Comparison of ENCODE assay signal across 19 cellular contexts in genomic region chr6:135722182-135722581, GRCh38.
DNase-seq lines count a peak whose midpoint lies in the region; ATAC-seq, FAIRE-seq and TF ChIP-seq lines count a peak whose summit lies in the region.
"Had no signal": no experiment of that assay in that cellular context is flagged by ENCODE, and none has a peak within 500 bp of the region (broad histone marks: within the 10 kb centered on the region; RNA-seq: fewer than 3 reads in every experiment).

No MANE protein-coding gene starts in this region.

- CTCF ChIA-PET in A549 (lab: Yijun Ruan, JAX), result no interaction called here

- H3K9me3 ChIP-seq in A549, result peaks cover 38% of the 10 kb centered on the region
- H3K9me3 ChIP-seq: colonic mucosa, gastrocnemius medialis, prostate gland had no signal

- 0 out of 3 replicates have a peak overlapping the region, but pooled peaks have one; percentile 6 for H3K4me3 ChIP-seq in A549
- H3K4me3 ChIP-seq in WI38 (ENCODE audit: low read depth, low read length), result peak overlapping the region; percentile 32
- H3K4me3 ChIP-seq: colonic mucosa, gastrocnemius medialis, prostate gland had no signal

- no peak for TF ChIP-seq POLR2A in A549 (IDR thresholded peaks at IDR 0.05; ENCODE audit: low read length)

- peak overlapping the region; percentile 70 for H3K4me2 ChIP-seq in A549

- DNase-seq in A549 (ENCODE audit: low read depth in 1 of 2, low spot score in 1 of 2), result peak; percentile 18 to 67
- peak; percentile 24 for DNase-seq in HS-5 (ENCODE audit: low read depth)
- DNase-seq in iris pigment epithelial cell (ENCODE audit: low read depth), result peak; percentile 12
- DNase-seq in NCI-H128 (lab: John Stamatoyannopoulos, UW; ENCODE audit: unreplicated experiment), result no peak
- no peak for DNase-seq in cerebellum (ENCODE audit: low spot score)
- DNase-seq: activated B cell treated with CpG ODN at 0.5 μM for 24 hours; activated T-cell treated with anti-CD3 and anti-CD28 coated beads, Interleukin-2, amount 50 U/mL, for 4 hours; CD4-positive, CD25-positive, alpha-beta regulatory T cell; colonic mucosa; gastrocnemius medialis; Kasumi-1; midbrain; NCI-H1105 treated with DMSO at 0.1 percent for 48 hours; NCI-H524 treated with DMSO at 0.1 percent for 48 hours; SIG-M5 had no signal

- FAIRE-seq in A549 (lab: Jason Lieb, UNC), result no peak

- peak overlapping the region; percentile 83 to 85 for H3K27ac ChIP-seq in A549
- H3K27ac ChIP-seq: colonic mucosa, gastrocnemius medialis, prostate gland had no signal

- peak in 1 of 2 experiments; percentile 70; a peak in 3 of 5 replicates for TF ChIP-seq EP300 in A549 (IDR thresholded peaks at IDR 0.05)

- POLR2A ChIA-PET in A549 (lab: Yijun Ruan, JAX), result interaction anchor here (1.0 to 1.1 kb wide), 2 partner anchors 129 to 131 kb away, joined by 3 to 4 read pairs; partner anchors contain the start of gene PDE7B

- peak; percentile 83 to 87; a peak in 5 of 6 replicates for ATAC-seq in A549
- no peak for ATAC-seq in GM18873 (IDR thresholded peaks at IDR 0.05; ENCODE audit: low FRiP score, unreplicated experiment)
- no peak for ATAC-seq in GM19324 (IDR thresholded peaks at IDR 0.05; ENCODE audit: low FRiP score, unreplicated experiment)
- ATAC-seq: gastrocnemius medialis had no signal

- TF ChIP-seq CTCF in A549 (IDR thresholded peaks at IDR 0.05), result no peak
- TF ChIP-seq CTCF in WI38 (IDR thresholded peaks at IDR 0.05; ENCODE audit: low read depth, low read length), result no peak

- H3K4me1 ChIP-seq in A549, result peaks cover 15% of the 10 kb centered on the region
- H3K4me1 ChIP-seq: colonic mucosa, gastrocnemius medialis, prostate gland had no signal

- no peak; a peak in 1 of 5 replicates for TF ChIP-seq RAD21 in A549 (conservative IDR thresholded peaks at IDR 0.05 in 1 of 2, IDR thresholded peaks at IDR 0.05 in 1 of 2)

TF ChIP-seq in A549, 52 proteins besides CTCF, POLR2A, EP300 and RAD21:
- TF ChIP-seq, protein P1, sequence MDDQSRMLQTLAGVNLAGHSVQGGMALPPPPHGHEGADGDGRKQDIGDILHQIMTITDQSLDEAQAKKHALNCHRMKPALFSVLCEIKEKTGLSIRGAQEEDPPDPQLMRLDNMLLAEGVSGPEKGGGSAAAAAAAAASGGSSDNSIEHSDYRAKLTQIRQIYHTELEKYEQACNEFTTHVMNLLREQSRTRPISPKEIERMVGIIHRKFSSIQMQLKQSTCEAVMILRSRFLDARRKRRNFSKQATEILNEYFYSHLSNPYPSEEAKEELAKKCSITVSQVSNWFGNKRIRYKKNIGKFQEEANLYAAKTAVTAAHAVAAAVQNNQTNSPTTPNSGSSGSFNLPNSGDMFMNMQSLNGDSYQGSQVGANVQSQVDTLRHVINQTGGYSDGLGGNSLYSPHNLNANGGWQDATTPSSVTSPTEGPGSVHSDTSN (IDR thresholded peaks at IDR 0.05), result 0 out of 2 replicates have a peak, but pooled peaks have one; percentile 12
- TF ChIP-seq NFE2L2 (conservative IDR thresholded peaks at IDR 0.05; ENCODE audit: low read length) (no peak), JUNB (IDR thresholded peaks at IDR 0.05) (peak; percentile 70; the same call in 1 of the 2 replicates), FOSL2 (IDR thresholded peaks at IDR 0.05) (no peak), FOSL2 (CRISPR knock-in tag; IDR thresholded peaks at IDR 0.05) (peak; percentile 65), GATA3 (IDR thresholded peaks at IDR 0.05; ENCODE audit: borderline replicate concordance) (peak; percentile 79), MAFK (IDR thresholded peaks at IDR 0.05; ENCODE audit: partially characterized antibody) (peak; percentile 35), CEBPB (IDR thresholded peaks at IDR 0.05) (peak; percentile 8 to 75; a peak in 2 of 4 replicates), EHMT2 (IDR thresholded peaks at IDR 0.05; ENCODE audit: low read depth) (no peak), JUN (IDR thresholded peaks at IDR 0.05) (peak in 1 of 2 experiments; percentile 78; a peak in 1 of 5 replicates)

Comparison
In these comparisons a context has a peak if more than half of its experiments do, and no peak if none do; other contexts are left out.
1. ATAC-seq: peak in A549 (2 of 2); none in GM18873 (single experiment) and GM19324 (single experiment).
2. DNase-seq: peak in A549 (2 of 2), HS-5 (single experiment) and iris pigment epithelial cell (single experiment); none in NCI-H128 (single experiment) and cerebellum (single experiment).